In genomic region chr7:4110438-4110837, GRCh38 we compare ENCODE assay signal across 16 cellular contexts.
A peak's percentile ranks its signal among the peaks of the same experiment; 100 is the strongest.
DNase-seq lines count a peak whose midpoint lies in the region; ATAC-seq and TF ChIP-seq lines count a peak whose summit lies in the region.
"Had no signal": no experiment of that assay in that cellular context is flagged by ENCODE, and none has a peak within 500 bp of the region (broad histone marks: within the 10 kb centered on the region; RNA-seq: fewer than 3 reads in every experiment).

No MANE protein-coding gene starts in this region.

- no peaks in the 10 kb centered on the region for H3K79me2 ChIP-seq in osteoblast (ENCODE audit: insufficient read depth, low read length)

- H3K4me3 ChIP-seq in osteoblast (ENCODE audit: insufficient read depth, low read length): no peak overlapping the region
- H3K4me3 ChIP-seq in spleen: no peak overlapping the region
- H3K4me3 ChIP-seq: GM23338, HAP-1 had no signal

- H3K4me1 ChIP-seq in osteoblast (ENCODE audit: insufficient read depth, low read length) (no peaks in the 10 kb centered on the region), spleen (no peaks in the 10 kb centered on the region)
- H3K4me1 ChIP-seq: Caco-2, HAP-1 had no signal

- 80 to 95% (median 91%) methylated on average over 2 to 4 of the region's 4 CpGs for WGBS in spleen, 5 donors

- ATAC-seq in HG03139 (IDR thresholded peaks at IDR 0.05; ENCODE audit: unreplicated experiment): no peak
- ATAC-seq in GM19463 (IDR thresholded peaks at IDR 0.05; ENCODE audit: unreplicated experiment): no peak
- ATAC-seq: CD8-positive, alpha-beta T cell; GM23338 had no signal

- H3K27ac ChIP-seq in caudate nucleus (ENCODE audit: low read depth, low read length) (peak overlapping the region; percentile 44), osteoblast (ENCODE audit: low read depth, low read length) (no peak overlapping the region), spleen (peak overlapping the region in 4 of 8 donors; percentile 35 to 62 (median 49))
- H3K27ac ChIP-seq: C4-2B had no signal

- no peaks in the 10 kb centered on the region for H4K20me1 ChIP-seq in osteoblast (ENCODE audit: insufficient read depth, low read length)

- no peaks in the 10 kb centered on the region for H3K36me3 ChIP-seq in osteoblast (ENCODE audit: insufficient read depth, low read length)
- peaks cover 0 to 25% (median 3%) of the 10 kb centered on the region in 6 donors for H3K36me3 ChIP-seq in spleen
- H3K36me3 ChIP-seq: HAP-1 had no signal

- H3K4me2 ChIP-seq in osteoblast (ENCODE audit: insufficient read depth, low read length): no peak overlapping the region
- H3K4me2 ChIP-seq: GM23338 had no signal

- intact Hi-C loops in spleen (cut with DNase I; ENCODE audit: low total_unique reads): no loop called here

- H2AFZ ChIP-seq in osteoblast (ENCODE audit: low read length): no peak overlapping the region
- H2AFZ ChIP-seq: GM23338 had no signal

- TF ChIP-seq POLR2A in spleen (IDR thresholded peaks at IDR 0.05): no peak

- H3K27me3 ChIP-seq in osteoblast (ENCODE audit: insufficient read depth, low read length) (no peaks in the 10 kb centered on the region), spleen (replicated peaks in 1 of 7) (no peaks in the 10 kb centered on the region)

- H3K9me3 ChIP-seq in osteoblast (ENCODE audit: low read depth, low read length) (no peaks in the 10 kb centered on the region), spleen (no peaks in the 10 kb centered on the region)
- H3K9me3 ChIP-seq: Caco-2, HAP-1 had no signal

- TF ChIP-seq CTCF in osteoblast (IDR thresholded peaks at IDR 0.05; ENCODE audit: extremely low read depth, low read depth, low read length): no peak
- no peak for TF ChIP-seq CTCF in spleen (IDR thresholded peaks at IDR 0.05 in 8 of 11, conservative IDR thresholded peaks at IDR 0.05 in 3 of 11)

- DNase-seq in caudate nucleus (lab: John Stamatoyannopoulos, UW): no peak
- DNase-seq in osteoblast (ENCODE audit: insufficient read length, low spot score, missing footprints): peak; percentile 65
- peak; percentile 51 for DNase-seq in spleen
- DNase-seq in activated gamma-delta T cell treated with Interleukin-2 at 50 U/mL for 16 hours: no peak
- no peak for DNase-seq in MV-4-11 (lab: John Stamatoyannopoulos, UW)
- DNase-seq: CD4-positive, CD25-positive, alpha-beta regulatory T cell; CD8-positive, alpha-beta T cell; DMS153; DND-41; HFFc6 had no signal

Comparison
In these comparisons a context has a peak if more than half of its experiments do, and no peak if none do; other contexts are left out.
1. DNase-seq: peak in osteoblast (single experiment) and spleen (single experiment); none in caudate nucleus (0 of 61), activated gamma-delta T cell treated with Interleukin-2 at 50 U/mL for 16 hours (single experiment) and MV-4-11 (single experiment).